16 cellular contexts compared by ENCODE assay signal in the genomic region with DNA sequence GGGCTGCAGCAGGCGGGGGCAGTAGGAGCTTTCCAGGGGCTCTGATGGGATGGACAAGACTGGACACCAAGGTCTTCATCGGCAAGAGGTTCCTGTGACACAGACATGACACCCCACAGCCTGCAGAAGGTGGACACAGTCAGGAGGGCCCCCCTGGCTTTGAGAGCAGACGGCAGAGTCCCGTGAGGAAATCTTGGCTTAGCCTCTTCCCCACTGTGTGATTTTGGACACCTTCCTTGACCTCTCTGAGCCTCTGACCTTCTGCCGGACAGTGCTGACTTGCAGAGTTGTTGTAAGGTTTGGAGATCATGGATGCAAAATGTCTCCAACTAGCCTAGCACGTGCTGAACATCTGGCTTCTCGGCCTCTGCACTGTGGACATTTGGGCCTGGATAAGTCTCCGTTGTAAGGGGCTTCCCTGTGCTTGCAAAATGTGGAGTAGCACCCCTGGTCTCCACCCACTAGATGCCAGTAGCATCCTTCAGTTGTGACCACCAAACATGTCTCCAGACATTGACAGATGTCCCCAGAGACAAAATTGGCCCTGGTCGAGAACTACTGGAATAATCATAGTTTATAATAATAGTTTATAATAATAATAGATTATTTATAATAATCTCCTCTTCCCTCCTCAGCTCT. TPM values are rescaled to one million over a fixed set of nuclear protein-coding genes. Genes with fewer than 3 reads are reported as not detected.
A peak's percentile ranks its signal among the peaks of the same experiment; 100 is the strongest.
DNase-seq lines count a peak whose midpoint lies in the region; ATAC-seq and TF ChIP-seq lines count a peak whose summit lies in the region.
"Had no signal": no experiment of that assay in that cellular context is flagged by ENCODE, and none has a peak within 500 bp of the region (broad histone marks: within the 10 kb centered on the region; RNA-seq: fewer than 3 reads in every experiment).

No MANE protein-coding gene starts in this region.

- H3K79me2 ChIP-seq in smooth muscle cell (ENCODE audit: low read depth) = no peaks in the 10 kb centered on the region

- WGBS in liver = 63% methylated on average over 9 of the region's 9 CpGs
- 90% methylated on average over 9 of the region's 9 CpGs for WGBS in smooth muscle cell (ENCODE audit: low lambda C conversion rate)

- peak; percentile 21 for TF ChIP-seq CTCF in liver (IDR thresholded peaks at IDR 0.05; ENCODE audit: low read depth, low read length, missing input control)
- TF ChIP-seq CTCF in smooth muscle cell (IDR thresholded peaks at IDR 0.05; ENCODE audit: borderline replicate concordance, insufficient read depth, poor library complexity, severe bottlenecking) = no peak
- TF ChIP-seq CTCF in natural killer cell (IDR thresholded peaks at IDR 0.05) = no peak

- H3K27ac ChIP-seq in liver (ENCODE audit: low read depth in 1 of 2, low read length in 2 of 2) (no peak overlapping the region), smooth muscle cell (ENCODE audit: low read depth) (no peak overlapping the region)
- H3K27ac ChIP-seq: BLaER1 treated with 17β-estradiol and CSF1 and Interleukin-3, amounts not matched to agents 10 nM and 100 nM; coronary artery; vagina had no signal

- peak; percentile 66 for ATAC-seq in Right ventricle myocardium superior (ENCODE audit: poor library complexity)
- ATAC-seq in activated CD8-positive, alpha-beta T cell treated with anti-CD3 and anti-CD28 coated beads, Interleukin-2, amount 10 ng/mL, durations not matched to agents 7 days and 5 days = no peak
- ATAC-seq in T-helper 17 cell = no peak
- ATAC-seq in natural killer cell = no peak
- ATAC-seq: activated CD4-positive, CD25-positive, alpha-beta regulatory T cell treated with anti-CD3 and anti-CD28 coated beads, Interleukin-2, amount 50 U/mL, for 24 hours; mucosa of descending colon had no signal

- no peak overlapping the region for H3K4me3 Mint-ChIP-seq in activated CD8-positive, alpha-beta T cell treated with anti-CD3 and anti-CD28 coated beads, Interleukin-2, amount 10 ng/mL, durations not matched to agents 7 days and 5 days
- H3K4me3 Mint-ChIP-seq in T-helper 17 cell (no peak overlapping the region), natural killer cell (no peak overlapping the region)
- H3K4me3 Mint-ChIP-seq: stimulated activated effector memory CD8-positive, alpha-beta T cell treated with anti-CD3 and anti-CD28 coated beads, Interleukin-12 subunit alpha, Interleukin-12 subunit beta, amount 100 ng/mL, for 72 hours had no signal

- H3K27ac Mint-ChIP-seq in activated CD8-positive, alpha-beta T cell treated with anti-CD3 and anti-CD28 coated beads, Interleukin-2, amount 10 ng/mL, durations not matched to agents 7 days and 5 days = peak overlapping the region; percentile 25
- H3K27ac Mint-ChIP-seq in T-helper 17 cell (no peak overlapping the region), natural killer cell (no peak overlapping the region)
- H3K27ac Mint-ChIP-seq: stimulated activated effector memory CD8-positive, alpha-beta T cell treated with anti-CD3 and anti-CD28 coated beads, Interleukin-12 subunit alpha, Interleukin-12 subunit beta, amount 100 ng/mL, for 72 hours had no signal

- H3K9ac ChIP-seq in liver (ENCODE audit: low read depth in 1 of 2, low read length in 2 of 2) = no peak overlapping the region
- no peak overlapping the region for H3K9ac ChIP-seq in smooth muscle cell (ENCODE audit: low read depth)
- H3K9ac ChIP-seq: BLaER1 treated with 17β-estradiol and CSF1 and Interleukin-3, amounts not matched to agents 10 nM and 100 nM had no signal

- peak; percentile 52 to 66 for TF ChIP-seq RAD21 in liver (IDR thresholded peaks at IDR 0.05)

- no peaks in the 10 kb centered on the region for H3K4me1 Mint-ChIP-seq in activated CD8-positive, alpha-beta T cell treated with anti-CD3 and anti-CD28 coated beads, Interleukin-2, amount 10 ng/mL, durations not matched to agents 7 days and 5 days (ENCODE audit: low read depth)
- peaks cover 9% of the 10 kb centered on the region for H3K4me1 Mint-ChIP-seq in T-helper 17 cell
- no peaks in the 10 kb centered on the region for H3K4me1 Mint-ChIP-seq in natural killer cell
- H3K4me1 Mint-ChIP-seq: stimulated activated effector memory CD8-positive, alpha-beta T cell treated with anti-CD3 and anti-CD28 coated beads, Interleukin-12 subunit alpha, Interleukin-12 subunit beta, amount 100 ng/mL, for 72 hours had no signal

- no peaks in the 10 kb centered on the region for H4K20me1 ChIP-seq in smooth muscle cell (ENCODE audit: low read depth)
- H4K20me1 ChIP-seq: BLaER1 treated with 17β-estradiol and CSF1 and Interleukin-3, amounts not matched to agents 10 nM and 100 nM had no signal

- H3K4me2 ChIP-seq in smooth muscle cell = no peak overlapping the region
- H3K4me2 ChIP-seq: BLaER1 treated with 17β-estradiol and CSF1 and Interleukin-3, amounts not matched to agents 10 nM and 100 nM had no signal

- CTCF ChIA-PET in activated CD8-positive, alpha-beta T cell treated with anti-CD3 and anti-CD28 coated beads, Interleukin-2, amount 10 ng/mL, durations not matched to agents 7 days and 5 days (lab: Charles Lee) = interaction anchor here (1.0 kb wide), 1 partner anchor 24 kb away, joined by 3 read pairs; no protein-coding TSS in a partner anchor

- intact Hi-C loops in Right ventricle myocardium superior (cut with DNase I) (no loop called here), cardiac septum (cut with DNase I) (no loop called here), natural killer cell (cut with micrococcal nuclease) (no loop called here)

- DNase-seq in Right ventricle myocardium superior (peak; percentile 33), cardiac septum (ENCODE audit: low spot score) (no peak), smooth muscle cell (lab: John Stamatoyannopoulos, UW; ENCODE audit: unreplicated experiment) (no peak), Kasumi-1 (lab: John Stamatoyannopoulos, UW) (no peak), T-helper 17 cell (no peak), natural killer cell (no peak)
- no peak for DNase-seq in activated CD8-positive, alpha-beta T cell treated with anti-CD3 and anti-CD28 coated beads, Interleukin-2, amount 10 ng/mL, durations not matched to agents 7 days and 5 days
- DNase-seq: mucosa of descending colon; NCI-H1694; stimulated activated CD4-positive, alpha-beta T cell treated with anti-CD3 and anti-CD28 coated beads, Interleukin-2, amount 100 ng/mL, for 48 hours had no signal

- H3K36me3 ChIP-seq in liver (ENCODE audit: control insufficient read depth in 4 of 4, insufficient read depth in 3 of 4, low read depth in 1 of 4, low read length in 3 of 4) (no peaks in the 10 kb centered on the region), smooth muscle cell (ENCODE audit: low read depth) (no peaks in the 10 kb centered on the region)
- H3K36me3 ChIP-seq: vagina had no signal

- peaks cover 9% of the 10 kb centered on the region for H3K36me3 Mint-ChIP-seq in activated CD8-positive, alpha-beta T cell treated with anti-CD3 and anti-CD28 coated beads, Interleukin-2, amount 10 ng/mL, durations not matched to agents 7 days and 5 days (ENCODE audit: low read depth)
- H3K36me3 Mint-ChIP-seq in T-helper 17 cell (ENCODE audit: low read depth) (peaks cover 8% of the 10 kb centered on the region), natural killer cell (no peaks in the 10 kb centered on the region)

- H3K4me1 ChIP-seq in liver (ENCODE audit: control insufficient read depth in 4 of 4, insufficient read depth in 4 of 4, low read length in 3 of 4) = no peaks in the 10 kb centered on the region
- peaks cover 11% of the 10 kb centered on the region for H3K4me1 ChIP-seq in smooth muscle cell (ENCODE audit: low read depth)
- H3K4me1 ChIP-seq: vagina had no signal

- no peaks in the 10 kb centered on the region for H3K27me3 ChIP-seq in liver (ENCODE audit: control insufficient read depth in 4 of 4, insufficient read depth in 4 of 4, low read length in 3 of 4)
- peaks cover 5% of the 10 kb centered on the region for H3K27me3 ChIP-seq in smooth muscle cell (ENCODE audit: low read depth)
- H3K27me3 ChIP-seq: BLaER1 treated with 17β-estradiol and CSF1 and Interleukin-3, amounts not matched to agents 10 nM and 100 nM; vagina had no signal

- H3K9me3 Mint-ChIP-seq in activated CD8-positive, alpha-beta T cell treated with anti-CD3 and anti-CD28 coated beads, Interleukin-2, amount 10 ng/mL, durations not matched to agents 7 days and 5 days (ENCODE audit: insufficient read depth) = no peaks in the 10 kb centered on the region
- no peaks in the 10 kb centered on the region for H3K9me3 Mint-ChIP-seq in natural killer cell
- H3K9me3 Mint-ChIP-seq: stimulated activated effector memory CD8-positive, alpha-beta T cell treated with anti-CD3 and anti-CD28 coated beads, Interleukin-12 subunit alpha, Interleukin-12 subunit beta, amount 100 ng/mL, for 72 hours had no signal

- no peak overlapping the region for H2AFZ ChIP-seq in smooth muscle cell (ENCODE audit: low read depth)

- H3K9me3 ChIP-seq in liver (ENCODE audit: control insufficient read depth in 4 of 4, low read length in 3 of 4) = no peaks in the 10 kb centered on the region
- H3K9me3 ChIP-seq in smooth muscle cell (replicated peaks; ENCODE audit: low read depth) = no peaks in the 10 kb centered on the region
- H3K9me3 ChIP-seq in T-helper 17 cell (ENCODE audit: control insufficient read depth, low read length, poor library complexity, severe bottlenecking) = no peaks in the 10 kb centered on the region
- H3K9me3 ChIP-seq: BLaER1 treated with 17β-estradiol and CSF1 and Interleukin-3, amounts not matched to agents 10 nM and 100 nM; mucosa of descending colon; vagina had no signal

- POLR2A ChIA-PET in activated CD8-positive, alpha-beta T cell treated with anti-CD3 and anti-CD28 coated beads, Interleukin-2, amount 10 ng/mL, durations not matched to agents 7 days and 5 days (lab: Charles Lee) = no interaction called here

- no peaks in the 10 kb centered on the region for H3F3A ChIP-seq in smooth muscle cell (ENCODE audit: low read depth)

- H3K27me3 Mint-ChIP-seq in activated CD8-positive, alpha-beta T cell treated with anti-CD3 and anti-CD28 coated beads, Interleukin-2, amount 10 ng/mL, durations not matched to agents 7 days and 5 days (ENCODE audit: low read depth) = no peaks in the 10 kb centered on the region
- H3K27me3 Mint-ChIP-seq in T-helper 17 cell = no peaks in the 10 kb centered on the region
- no peaks in the 10 kb centered on the region for H3K27me3 Mint-ChIP-seq in natural killer cell (ENCODE audit: low read depth in 2 of 2)

- no peak overlapping the region for H3K4me3 ChIP-seq in liver (ENCODE audit: low read depth in 1 of 3, low read length in 3 of 3)
- no peak overlapping the region for H3K4me3 ChIP-seq in smooth muscle cell
- H3K4me3 ChIP-seq: BLaER1 treated with 17β-estradiol and CSF1 and Interleukin-3, amounts not matched to agents 10 nM and 100 nM; coronary artery; mucosa of descending colon; vagina had no signal

TF ChIP-seq in liver, 16 proteins besides CTCF, POLR2A, EP300 and RAD21 (continues in another document):
- TF ChIP-seq NR2F2 (IDR thresholded peaks at IDR 0.05) = no peak

RNA-seq across cellular contexts. Expression of gene MCM5, which starts 54.6 kb away (rescaled TPM):
- 10.2 TPM for total RNA-seq in Right ventricle myocardium superior
- 9.0 TPM for total RNA-seq in cardiac septum
- 100 to 1,000 TPM; 275 to 287 TPM for total RNA-seq in activated CD8-positive, alpha-beta T cell treated with anti-CD3 and anti-CD28 coated beads, Interleukin-2, amount 10 ng/mL, durations not matched to agents 7 days and 5 days
- total RNA-seq in liver = 100 to 1,000 TPM in 1 of 2 donors, 1 to 10 TPM in 1; 7.7 to 104 TPM
- 1 to 10 TPM; 6.7 to 9.9 TPM for polyA plus RNA-seq in liver
- 7.4 and 28.7 TPM in 2 replicates for total RNA-seq in smooth muscle cell
- polyA plus RNA-seq in smooth muscle cell = 23.1 and 31.9 TPM in 2 replicates
- 10 to 100 TPM; 22.6 to 32.6 TPM for total RNA-seq in T-helper 17 cell
- total RNA-seq in natural killer cell = 10 to 100 TPM; 59.3 to 73.8 (median 61.5) TPM
